Comparison of ENCODE assay signal across 20 cellular contexts in genomic region chr2:160349306-160349705, GRCh38.
"Had no signal": no experiment of that assay in that cellular context is flagged by ENCODE, and none has a peak within 500 bp of the region (broad histone marks: within the 10 kb centered on the region; RNA-seq: fewer than 3 reads in every experiment).

No MANE protein-coding gene starts in this region.

- H2AFZ ChIP-seq: neural progenitor cell had no signal

- H3K4me1 ChIP-seq: body of pancreas, neural progenitor cell, pancreas had no signal

- H3K9me3 Mint-ChIP-seq: activated B cell treated with CpG ODN at 0.5 μM for 24 hours; activated T-helper 1 cell treated with anti-CD3 and anti-CD28 coated beads, Interleukin-12 subunit alpha, Interleukin-12 subunit beta, Interleukin-2, Interleukin-4 antibody, amounts not matched to agents 30 ng/mL and 10 ng/mL and 1 ng/mL, durations not matched to agents 14 hours and 24 hours and 36 hours; neural progenitor cell; T-helper 1 cell treated with Interleukin-12 subunit alpha and Interleukin-12 subunit beta and Interleukin-4 antibody, amounts not matched to agents 30 μg/mL and 1 μg/mL, for 36 hours had no signal

- H3K4me1 Mint-ChIP-seq: neural progenitor cell had no signal

- H3K27ac Mint-ChIP-seq: activated B cell treated with CpG ODN at 0.5 μM for 24 hours; activated CD8-positive, alpha-beta T cell treated with anti-CD3 and anti-CD28 coated beads, Interleukin-2, amount 10 ng/mL, durations not matched to agents 7 days and 5 days; activated T-helper 1 cell treated with anti-CD3 and anti-CD28 coated beads, Interleukin-12 subunit alpha, Interleukin-12 subunit beta, Interleukin-2, Interleukin-4 antibody, amounts not matched to agents 30 ng/mL and 10 ng/mL and 1 ng/mL, durations not matched to agents 14 hours and 24 hours and 36 hours; neural progenitor cell; T-helper 1 cell treated with Interleukin-12 subunit alpha and Interleukin-12 subunit beta and Interleukin-4 antibody, amounts not matched to agents 30 μg/mL and 1 μg/mL, for 36 hours had no signal

- H3K36me3 ChIP-seq: neural progenitor cell, pancreas had no signal

- H3K4me2 ChIP-seq: neural progenitor cell had no signal

- DNase-seq: activated B cell treated with CpG ODN at 0.5 μM for 24 hours; activated CD4-positive, alpha-beta T cell treated with anti-CD3 and anti-CD28 coated beads for 48 hours; activated CD8-positive, alpha-beta memory T cell treated with anti-CD3 and anti-CD28 coated beads, Interleukin-2, amount 50 U/mL, for 48 hours; activated CD8-positive, alpha-beta T cell treated with anti-CD3 and anti-CD28 coated beads, Interleukin-2, amount 10 ng/mL, durations not matched to agents 7 days and 5 days; activated naive CD4-positive, alpha-beta T cell; amniotic stem cell; body of pancreas; central memory CD4-positive, alpha-beta T cell; cortex of kidney; effector CD8-positive, alpha-beta T cell; foreskin fibroblast; glutamatergic neuron; left ventricle myocardium superior; mesendoderm; pancreas; stimulated activated CD4-positive, alpha-beta T cell treated with anti-CD3 and anti-CD28 coated beads, Interleukin-2, amount 100 ng/mL, for 24 hours had no signal

- H3K9me3 ChIP-seq: body of pancreas, pancreas had no signal

- H3K9ac ChIP-seq: neural progenitor cell had no signal

- H3K4me3 ChIP-seq: body of pancreas, neural progenitor cell, pancreas had no signal

- ATAC-seq: activated CD8-positive, alpha-beta T cell treated with anti-CD3 and anti-CD28 coated beads, Interleukin-2, amount 10 ng/mL, durations not matched to agents 7 days and 5 days; body of pancreas; left ventricle myocardium superior; pancreas; sciatic nerve had no signal

- H3K27me3 Mint-ChIP-seq: activated B cell treated with CpG ODN at 0.5 μM for 24 hours had no signal

- H3K27ac ChIP-seq: body of pancreas, neural progenitor cell, pancreas had no signal

- H3K27me3 ChIP-seq: body of pancreas, neural progenitor cell, pancreas had no signal

- H3K4me3 Mint-ChIP-seq: activated B cell treated with CpG ODN at 0.5 μM for 24 hours; activated CD8-positive, alpha-beta T cell treated with anti-CD3 and anti-CD28 coated beads, Interleukin-2, amount 10 ng/mL, durations not matched to agents 7 days and 5 days; activated T-helper 1 cell treated with anti-CD3 and anti-CD28 coated beads, Interleukin-12 subunit alpha, Interleukin-12 subunit beta, Interleukin-2, Interleukin-4 antibody, amounts not matched to agents 30 ng/mL and 10 ng/mL and 1 ng/mL, durations not matched to agents 14 hours and 24 hours and 36 hours; neural progenitor cell; T-helper 1 cell treated with Interleukin-12 subunit alpha and Interleukin-12 subunit beta and Interleukin-4 antibody, amounts not matched to agents 30 μg/mL and 1 μg/mL, for 36 hours had no signal
